In the genomic region with DNA sequence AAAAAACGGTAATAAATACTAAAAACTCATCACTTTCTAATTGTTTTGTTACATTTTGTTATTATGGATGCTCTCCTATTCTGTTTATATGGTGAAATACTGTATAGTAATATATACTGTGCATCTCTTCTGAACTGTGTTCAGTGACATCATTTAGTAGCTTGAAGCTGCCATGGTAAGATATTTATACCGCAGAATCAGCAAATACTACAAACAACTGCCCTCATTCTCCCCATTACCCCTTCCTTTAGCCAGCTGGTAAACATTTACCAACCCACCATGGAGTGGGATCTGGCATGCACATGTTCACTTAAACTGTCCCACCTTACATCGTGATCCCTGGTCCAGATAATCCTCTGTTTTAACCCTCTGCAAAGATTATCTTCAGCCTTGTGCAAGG, we compare ENCODE assay signal across 26 cellular contexts. TPM values are rescaled to one million over a fixed set of nuclear protein-coding genes. Genes with fewer than 3 reads are reported as not detected.
A peak's percentile ranks its signal among the peaks of the same experiment; 100 is the strongest.
DNase-seq lines count a peak whose midpoint lies in the region; ATAC-seq and TF ChIP-seq lines count a peak whose summit lies in the region.
"Had no signal": no experiment of that assay in that cellular context is flagged by ENCODE, and none has a peak within 500 bp of the region (broad histone marks: within the 10 kb centered on the region; RNA-seq: fewer than 3 reads in every experiment).

No MANE protein-coding gene starts in this region.

- H3K4me1 Mint-ChIP-seq in Caco-2 (ENCODE audit: low read depth, unreplicated experiment), result peaks cover 13% of the 10 kb centered on the region

- CTCF ChIA-PET in Caco-2 (lab: Charles Lee), result interaction anchor here (1.5 to 1.6 kb wide), 3 partner anchors 16 to 37 kb away, joined by 4 to 13 read pairs (median 7); no protein-coding TSS in a partner anchor

- H3K4me3 ChIP-seq in Caco-2 (ENCODE audit: low read depth, low read length) (no peak overlapping the region), fibroblast of villous mesenchyme (ENCODE audit: low read depth, low read length) (no peak overlapping the region), gastrocnemius medialis (no peak overlapping the region)
- H3K4me3 ChIP-seq: PC-9, tibial nerve had no signal

- DNase-seq in Caco-2, result no peak
- DNase-seq in NCI-H82 (lab: John Stamatoyannopoulos, UW), result peak; percentile 82
- DNase-seq in fibroblast of villous mesenchyme (ENCODE audit: low read depth), result peak; percentile 50
- no peak for DNase-seq in gastrocnemius medialis
- no peak for DNase-seq in KG1 (lab: John Stamatoyannopoulos, UW)
- DNase-seq in effector CD8-positive, alpha-beta T cell (lab: John Stamatoyannopoulos, UW), result no peak
- no peak for DNase-seq in stimulated activated CD4-positive, alpha-beta T cell treated with anti-CD3 and anti-CD28 coated beads, Interleukin-12 subunit alpha, Interleukin-12 subunit beta, amount 100 ng/mL, for 4 hours
- no peak for DNase-seq in T1000 (lab: John Stamatoyannopoulos, UW)
- DNase-seq: activated CD4-positive, alpha-beta T cell treated with anti-CD3 and anti-CD28 coated beads for 36 hours; activated CD8-positive, alpha-beta memory T cell treated with anti-CD3 and anti-CD28 coated beads, Interleukin-2, amount 50 U/mL, for 48 hours; activated CD8-positive, alpha-beta T cell treated with anti-CD3 and anti-CD28 coated beads for 36 hours; activated naive CD4-positive, alpha-beta T cell treated with anti-CD3 and anti-CD28 coated beads for 36 hours; DMS79 treated with DMSO at 0.1 percent for 48 hours; GDM1; hippocampal formation; mesenchymal stem cell; NCI-H1048; NCI-H1694 treated with DMSO at 0.1 percent for 48 hours; NCI-H526; PC-9; right cardiac atrium; stimulated activated CD4-positive, alpha-beta T cell treated with anti-CD3 and anti-CD28 coated beads, Interleukin-4, amount 100 ng/mL, for 1 hour had no signal

- no peak for ATAC-seq in gastrocnemius medialis
- ATAC-seq: activated CD4-positive, alpha-beta T cell treated with anti-CD3 and anti-CD28 coated beads for 36 hours; activated CD8-positive, alpha-beta T cell treated with anti-CD3 and anti-CD28 coated beads for 36 hours; HCT116; left lobe of liver; Right ventricle myocardium inferior had no signal

- peaks cover 40% of the 10 kb centered on the region for H3K4me1 ChIP-seq in Caco-2
- H3K4me1 ChIP-seq in gastrocnemius medialis, result peaks cover 31 to 45% of the 10 kb centered on the region in 2 donors
- H3K4me1 ChIP-seq: tibial nerve had no signal

- peaks cover 30% of the 10 kb centered on the region for H3K9me3 Mint-ChIP-seq in Caco-2 (ENCODE audit: unreplicated experiment)

- peaks cover 40% of the 10 kb centered on the region for H3K36me3 Mint-ChIP-seq in Caco-2 (ENCODE audit: insufficient read depth, unreplicated experiment)

- no peak overlapping the region for H3K4me3 Mint-ChIP-seq in Caco-2 (ENCODE audit: unreplicated experiment)
- H3K4me3 Mint-ChIP-seq: activated CD4-positive, alpha-beta T cell treated with anti-CD3 and anti-CD28 coated beads for 36 hours; activated CD8-positive, alpha-beta T cell treated with anti-CD3 and anti-CD28 coated beads for 36 hours; activated naive CD4-positive, alpha-beta T cell treated with anti-CD3 and anti-CD28 coated beads for 36 hours had no signal

- H3K27me3 ChIP-seq in Caco-2 (replicated peaks; ENCODE audit: control insufficient read depth, insufficient read depth, low read length), result no peaks in the 10 kb centered on the region
- no peaks in the 10 kb centered on the region for H3K27me3 ChIP-seq in gastrocnemius medialis
- H3K27me3 ChIP-seq: tibial nerve had no signal

- no peaks in the 10 kb centered on the region for H3K27me3 Mint-ChIP-seq in Caco-2 (ENCODE audit: insufficient read depth, unreplicated experiment)
- H3K27me3 Mint-ChIP-seq: activated CD4-positive, alpha-beta T cell treated with anti-CD3 and anti-CD28 coated beads for 36 hours; activated CD8-positive, alpha-beta T cell treated with anti-CD3 and anti-CD28 coated beads for 36 hours had no signal

- no peak for TF ChIP-seq CTCF in Caco-2 (IDR thresholded peaks at IDR 0.05; ENCODE audit: insufficient read depth in 1 of 2, low read depth in 1 of 2, low read length in 1 of 2, severe bottlenecking in 1 of 2, unreplicated experiment in 1 of 2)
- TF ChIP-seq CTCF in fibroblast of villous mesenchyme (IDR thresholded peaks at IDR 0.05; ENCODE audit: insufficient read depth, low read depth, low read length), result no peak
- no peak for TF ChIP-seq CTCF in gastrocnemius medialis (IDR thresholded peaks at IDR 0.05 in 4 of 5, conservative IDR thresholded peaks at IDR 0.05 in 1 of 5)

- in situ Hi-C loops in gastrocnemius medialis (cut with MboI; ENCODE audit: low sequenced_read_pairs in 4 of 4), result no loop called here

- H3K36me3 ChIP-seq in Caco-2 (ENCODE audit: control insufficient read depth, insufficient read depth, low read length) (no peaks in the 10 kb centered on the region), gastrocnemius medialis (peaks cover 0 to 4% of the 10 kb centered on the region in 2 donors)

- peak overlapping the region in 3 of 4 donors; percentile 23 to 50 (median 24) for H3K27ac ChIP-seq in gastrocnemius medialis
- H3K27ac ChIP-seq: PC-9, tibial nerve had no signal

- peak overlapping the region; percentile 72 for H3K27ac Mint-ChIP-seq in Caco-2 (ENCODE audit: unreplicated experiment)
- H3K27ac Mint-ChIP-seq: activated CD4-positive, alpha-beta T cell treated with anti-CD3 and anti-CD28 coated beads for 36 hours; activated naive CD4-positive, alpha-beta T cell treated with anti-CD3 and anti-CD28 coated beads for 36 hours had no signal

- H3K9me3 ChIP-seq in Caco-2 (peaks cover 19% of the 10 kb centered on the region), gastrocnemius medialis (no peaks in the 10 kb centered on the region)

- no TSS peak for BruUV-seq in Caco-2 (replicated peaks; lab: Mats Ljungman, UMichigan)

- POLR2A ChIA-PET in Caco-2 (lab: Charles Lee), result no interaction called here

- intact Hi-C loops in Caco-2 (cut with micrococcal nuclease; ENCODE audit: unreplicated experiment) (loop anchor here (2.0 kb wide), 1 partner anchor 37 kb away; no protein-coding TSS in a partner anchor), gastrocnemius medialis (cut with DNase I; ENCODE audit: low total_unique reads) (no loop called here)

- TF ChIP-seq POLR2A in gastrocnemius medialis (IDR thresholded peaks at IDR 0.05), result no peak

RNA-seq across cellular contexts. Expression of gene FBXO34, which starts 46.3 kb away (rescaled TPM):
- total RNA-seq in Caco-2 (2022), result 23.7 and 27.3 TPM in 2 replicates
- total RNA-seq in fibroblast of villous mesenchyme, result 24.2 and 28.9 TPM in 2 replicates
- total RNA-seq in gastrocnemius medialis, result 10 to 100 TPM; 26.2 to 55.9 (median 40.7) TPM

Comparison
In these comparisons a context has a peak if more than half of its experiments do, and no peak if none do; other contexts are left out.
1. DNase-seq: peak in NCI-H82 (single experiment) and fibroblast of villous mesenchyme (single experiment); none in Caco-2 (0 of 2), gastrocnemius medialis (0 of 2), KG1 (single experiment), effector CD8-positive, alpha-beta T cell (single experiment), stimulated activated CD4-positive, alpha-beta T cell treated with anti-CD3 and anti-CD28 coated beads, Interleukin-12 subunit alpha, Interleukin-12 subunit beta, amount 100 ng/mL, for 4 hours (single experiment) and T1000 (single experiment).